ENCODE assay signal across 10 cellular contexts in genomic region chr13:44155422-44156293, GRCh38.
A peak's percentile ranks its signal among the peaks of the same experiment; 100 is the strongest.
DNase-seq lines count a peak whose midpoint lies in the region; ATAC-seq and TF ChIP-seq lines count a peak whose summit lies in the region.
"Had no signal": no experiment of that assay in that cellular context is flagged by ENCODE, and none has a peak within 500 bp of the region (broad histone marks: within the 10 kb centered on the region; RNA-seq: fewer than 3 reads in every experiment).

No MANE protein-coding gene starts in this region.

- no TSS peak for BruUV-seq in Caco-2 (replicated peaks; lab: Mats Ljungman, UMichigan)

- H3K27ac Mint-ChIP-seq in Caco-2 (ENCODE audit: unreplicated experiment) (no peak overlapping the region), progenitor cell of endocrine pancreas (no peak overlapping the region)
- H3K27ac Mint-ChIP-seq in effector memory CD8-positive, alpha-beta T cell, result no peak overlapping the region
- no peak overlapping the region for H3K27ac Mint-ChIP-seq in stimulated activated naive B cell treated with anti-CD40 and anti-IgM and Interleukin-4, amounts not matched to agents 10 μg/mL and 1 μg/mL and 100 μg/mL, for 72 hours

- H3K9me3 Mint-ChIP-seq in Caco-2 (ENCODE audit: unreplicated experiment), result no peaks in the 10 kb centered on the region
- no peaks in the 10 kb centered on the region for H3K9me3 Mint-ChIP-seq in progenitor cell of endocrine pancreas (ENCODE audit: low read depth)
- H3K9me3 Mint-ChIP-seq in effector memory CD8-positive, alpha-beta T cell, result no peaks in the 10 kb centered on the region
- H3K9me3 Mint-ChIP-seq in stimulated activated naive B cell treated with anti-CD40 and anti-IgM and Interleukin-4, amounts not matched to agents 10 μg/mL and 1 μg/mL and 100 μg/mL, for 72 hours, result no peaks in the 10 kb centered on the region

- H3K4me3 Mint-ChIP-seq in Caco-2 (ENCODE audit: unreplicated experiment), result peak overlapping the region; percentile 38
- H3K4me3 Mint-ChIP-seq in progenitor cell of endocrine pancreas (ENCODE audit: low read depth), result peak overlapping the region; percentile 1
- no peak overlapping the region for H3K4me3 Mint-ChIP-seq in effector memory CD8-positive, alpha-beta T cell
- no peak overlapping the region for H3K4me3 Mint-ChIP-seq in stimulated activated naive B cell treated with anti-CD40 and anti-IgM and Interleukin-4, amounts not matched to agents 10 μg/mL and 1 μg/mL and 100 μg/mL, for 72 hours

- H3K36me3 Mint-ChIP-seq in Caco-2 (ENCODE audit: insufficient read depth, unreplicated experiment) (peaks cover 5% of the 10 kb centered on the region), progenitor cell of endocrine pancreas (ENCODE audit: insufficient read depth) (no peaks in the 10 kb centered on the region)
- H3K36me3 Mint-ChIP-seq in effector memory CD8-positive, alpha-beta T cell (ENCODE audit: insufficient read depth), result no peaks in the 10 kb centered on the region
- no peaks in the 10 kb centered on the region for H3K36me3 Mint-ChIP-seq in stimulated activated naive B cell treated with anti-CD40 and anti-IgM and Interleukin-4, amounts not matched to agents 10 μg/mL and 1 μg/mL and 100 μg/mL, for 72 hours

- TF ChIP-seq CTCF in Caco-2 (IDR thresholded peaks at IDR 0.05; ENCODE audit: insufficient read depth in 1 of 2, low read depth in 1 of 2, low read length in 1 of 2, severe bottlenecking in 1 of 2, unreplicated experiment in 1 of 2) (no peak), adrenal gland (IDR thresholded peaks at IDR 0.05) (no peak), progenitor cell of endocrine pancreas (IDR thresholded peaks at IDR 0.05; ENCODE audit: unreplicated experiment) (no peak)

- DNase-seq in Caco-2, result no peak
- peak in 5 of 7 donors; percentile 29 to 63 (median 36) for DNase-seq in adrenal gland
- peak; percentile 58 for DNase-seq in left ventricle myocardium superior
- no peak for DNase-seq in progenitor cell of endocrine pancreas (ENCODE audit: low spot score, unreplicated experiment)
- DNase-seq in effector memory CD8-positive, alpha-beta T cell, result no peak
- no peak for DNase-seq in KG1 (lab: John Stamatoyannopoulos, UW)
- DNase-seq in stimulated activated naive B cell treated with anti-CD40 and anti-IgM and Interleukin-4, amounts not matched to agents 10 μg/mL and 1 μg/mL and 100 μg/mL, for 72 hours, result no peak
- no peak for DNase-seq in activated CD8-positive, alpha-beta memory T cell treated with anti-CD3 and anti-CD28 coated beads, Interleukin-2, amount 50 U/mL, for 48 hours
- DNase-seq: GF-D8; stimulated activated naive CD8-positive, alpha-beta T cell treated with anti-CD3 and anti-CD28 coated beads, Interleukin-15, Interleukin-2, amounts not matched to agents 100 U/mL and 50 U/mL, for 24 hours had no signal

- intact Hi-C loops in Caco-2 (cut with micrococcal nuclease; ENCODE audit: unreplicated experiment) (no loop called here), adrenal gland (cut with DNase I) (no loop called here), left ventricle myocardium superior (cut with micrococcal nuclease) (no loop called here)

- H3K27me3 ChIP-seq in Caco-2 (replicated peaks; ENCODE audit: control insufficient read depth, insufficient read depth, low read length), result no peaks in the 10 kb centered on the region
- no peaks in the 10 kb centered on the region for H3K27me3 ChIP-seq in adrenal gland

- H3K9me3 ChIP-seq in Caco-2, result no peaks in the 10 kb centered on the region
- no peaks in the 10 kb centered on the region for H3K9me3 ChIP-seq in adrenal gland (replicated peaks in 1 of 3)

- POLR2A ChIA-PET in Caco-2 (lab: Charles Lee), result no interaction called here

- H3K27me3 Mint-ChIP-seq in Caco-2 (ENCODE audit: insufficient read depth, unreplicated experiment), result no peaks in the 10 kb centered on the region
- peaks cover 5% of the 10 kb centered on the region for H3K27me3 Mint-ChIP-seq in progenitor cell of endocrine pancreas
- H3K27me3 Mint-ChIP-seq in effector memory CD8-positive, alpha-beta T cell, result peaks cover 7 to 9% of the 10 kb centered on the region in 2 donors
- H3K27me3 Mint-ChIP-seq in stimulated activated naive B cell treated with anti-CD40 and anti-IgM and Interleukin-4, amounts not matched to agents 10 μg/mL and 1 μg/mL and 100 μg/mL, for 72 hours, result peaks cover 7 to 8% of the 10 kb centered on the region in 2 donors

- H3K4me3 ChIP-seq in Caco-2 (ENCODE audit: low read depth, low read length) (no peak overlapping the region), adrenal gland (peak overlapping the region in 1 of 4 donors; percentile 10)

- ATAC-seq in left ventricle myocardium superior, result peak; percentile 84
- no peak for ATAC-seq in effector memory CD8-positive, alpha-beta T cell (replicated peaks)
- no peak for ATAC-seq in stimulated activated naive B cell treated with anti-CD40 and anti-IgM and Interleukin-4, amounts not matched to agents 10 μg/mL and 1 μg/mL and 100 μg/mL, for 72 hours (replicated peaks)
- ATAC-seq: stimulated activated naive CD8-positive, alpha-beta T cell treated with anti-CD3 and anti-CD28 coated beads, Interleukin-15, Interleukin-2, amounts not matched to agents 100 U/mL and 50 U/mL, for 24 hours had no signal

- TF ChIP-seq POLR2A in adrenal gland (IDR thresholded peaks at IDR 0.05), result no peak

- peaks cover 19% of the 10 kb centered on the region for H3K4me1 Mint-ChIP-seq in Caco-2 (ENCODE audit: low read depth, unreplicated experiment)
- peaks cover 21% of the 10 kb centered on the region for H3K4me1 Mint-ChIP-seq in progenitor cell of endocrine pancreas (ENCODE audit: low read depth)
- H3K4me1 Mint-ChIP-seq in effector memory CD8-positive, alpha-beta T cell (ENCODE audit: low read depth in 2 of 2), result no peaks in the 10 kb centered on the region
- H3K4me1 Mint-ChIP-seq in stimulated activated naive B cell treated with anti-CD40 and anti-IgM and Interleukin-4, amounts not matched to agents 10 μg/mL and 1 μg/mL and 100 μg/mL, for 72 hours, result peaks cover 0 to 3% of the 10 kb centered on the region in 2 donors

- H3K4me1 ChIP-seq in Caco-2 (peaks cover 12% of the 10 kb centered on the region; the same call in 1 of the 2 replicates), adrenal gland (replicated peaks in 1 of 2) (no peaks in the 10 kb centered on the region)

- WGBS in adrenal gland, 4 donors, result 52 to 63% (median 54%) methylated on average over 13 to 14 of the region's 14 CpGs

- H3K36me3 ChIP-seq in Caco-2 (ENCODE audit: control insufficient read depth, insufficient read depth, low read length) (no peaks in the 10 kb centered on the region), adrenal gland (replicated peaks in 1 of 2) (no peaks in the 10 kb centered on the region)

- CTCF ChIA-PET in Caco-2 (lab: Charles Lee), result no interaction called here

- H3K27ac ChIP-seq in adrenal gland, result peak overlapping the region in 1 of 5 donors; percentile 43

Comparison
In these comparisons a context has a peak if more than half of its experiments do, and no peak if none do; other contexts are left out.
1. DNase-seq: peak in adrenal gland (5 of 7) and left ventricle myocardium superior (single experiment); none in Caco-2 (0 of 2), progenitor cell of endocrine pancreas (single experiment), effector memory CD8-positive, alpha-beta T cell (0 of 3), KG1 (single experiment), stimulated activated naive B cell treated with anti-CD40 and anti-IgM and Interleukin-4, amounts not matched to agents 10 μg/mL and 1 μg/mL and 100 μg/mL, for 72 hours (single experiment) and activated CD8-positive, alpha-beta memory T cell treated with anti-CD3 and anti-CD28 coated beads, Interleukin-2, amount 50 U/mL, for 48 hours (single experiment).
2. H3K4me3 Mint-ChIP-seq: peak in Caco-2 (single experiment) and progenitor cell of endocrine pancreas (single experiment); none in effector memory CD8-positive, alpha-beta T cell (0 of 2) and stimulated activated naive B cell treated with anti-CD40 and anti-IgM and Interleukin-4, amounts not matched to agents 10 μg/mL and 1 μg/mL and 100 μg/mL, for 72 hours (0 of 2).